1 cellular context compared by ENCODE assay signal in the genomic region with DNA sequence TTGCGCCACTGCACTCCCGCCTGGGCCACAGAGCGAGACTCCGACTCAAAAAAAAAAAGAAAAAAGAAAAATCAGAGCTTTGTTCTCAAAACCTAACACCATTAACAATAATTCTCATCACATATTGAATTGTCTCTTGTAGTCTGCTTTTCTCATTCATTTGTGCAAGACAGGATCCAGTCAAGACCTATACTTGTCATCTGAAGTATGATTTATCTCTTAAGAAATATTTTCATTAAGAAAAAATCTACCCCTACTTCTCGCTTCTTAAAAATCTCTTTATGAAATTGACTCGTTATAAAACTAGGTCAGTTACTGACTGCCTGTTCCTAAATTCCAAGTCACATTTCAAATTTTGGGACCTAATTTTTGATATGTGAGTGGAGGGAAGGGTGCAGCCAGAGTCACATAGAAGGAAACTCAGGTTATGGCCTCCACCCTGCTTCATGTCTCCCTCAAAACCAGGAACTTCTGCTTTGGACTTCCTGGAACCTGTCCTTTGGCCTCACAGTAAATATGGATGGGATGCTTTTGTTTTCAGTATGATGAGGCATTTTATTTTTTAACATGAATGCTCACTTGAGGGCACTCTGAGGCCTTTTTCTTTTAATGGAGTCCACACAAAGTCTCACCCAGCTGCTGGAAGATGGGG.
TF ChIP-seq lines count a peak whose summit lies in the region.

No MANE protein-coding gene starts in this region.

TF ChIP-seq in K562, 482 proteins besides CTCF, POLR2A, EP300 and RAD21 (continues in another document):
- TF ChIP-seq, protein P1, sequence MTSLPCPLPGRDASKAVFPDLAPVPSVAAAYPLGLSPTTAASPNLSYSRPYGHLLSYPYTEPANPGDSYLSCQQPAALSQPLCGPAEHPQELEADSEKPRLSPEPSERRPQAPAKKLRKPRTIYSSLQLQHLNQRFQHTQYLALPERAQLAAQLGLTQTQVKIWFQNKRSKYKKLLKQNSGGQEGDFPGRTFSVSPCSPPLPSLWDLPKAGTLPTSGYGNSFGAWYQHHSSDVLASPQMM (CRISPR knock-in tag; IDR thresholded peaks at IDR 0.05) = no peak
- TF ChIP-seq, protein P2, sequence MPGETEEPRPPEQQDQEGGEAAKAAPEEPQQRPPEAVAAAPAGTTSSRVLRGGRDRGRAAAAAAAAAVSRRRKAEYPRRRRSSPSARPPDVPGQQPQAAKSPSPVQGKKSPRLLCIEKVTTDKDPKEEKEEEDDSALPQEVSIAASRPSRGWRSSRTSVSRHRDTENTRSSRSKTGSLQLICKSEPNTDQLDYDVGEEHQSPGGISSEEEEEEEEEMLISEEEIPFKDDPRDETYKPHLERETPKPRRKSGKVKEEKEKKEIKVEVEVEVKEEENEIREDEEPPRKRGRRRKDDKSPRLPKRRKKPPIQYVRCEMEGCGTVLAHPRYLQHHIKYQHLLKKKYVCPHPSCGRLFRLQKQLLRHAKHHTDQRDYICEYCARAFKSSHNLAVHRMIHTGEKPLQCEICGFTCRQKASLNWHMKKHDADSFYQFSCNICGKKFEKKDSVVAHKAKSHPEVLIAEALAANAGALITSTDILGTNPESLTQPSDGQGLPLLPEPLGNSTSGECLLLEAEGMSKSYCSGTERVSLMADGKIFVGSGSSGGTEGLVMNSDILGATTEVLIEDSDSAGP (CRISPR knock-in tag; IDR thresholded peaks at IDR 0.05) = no peak
- no peak for TF ChIP-seq ZNF316 (IDR thresholded peaks at IDR 0.05)
- TF ChIP-seq, protein P3, sequence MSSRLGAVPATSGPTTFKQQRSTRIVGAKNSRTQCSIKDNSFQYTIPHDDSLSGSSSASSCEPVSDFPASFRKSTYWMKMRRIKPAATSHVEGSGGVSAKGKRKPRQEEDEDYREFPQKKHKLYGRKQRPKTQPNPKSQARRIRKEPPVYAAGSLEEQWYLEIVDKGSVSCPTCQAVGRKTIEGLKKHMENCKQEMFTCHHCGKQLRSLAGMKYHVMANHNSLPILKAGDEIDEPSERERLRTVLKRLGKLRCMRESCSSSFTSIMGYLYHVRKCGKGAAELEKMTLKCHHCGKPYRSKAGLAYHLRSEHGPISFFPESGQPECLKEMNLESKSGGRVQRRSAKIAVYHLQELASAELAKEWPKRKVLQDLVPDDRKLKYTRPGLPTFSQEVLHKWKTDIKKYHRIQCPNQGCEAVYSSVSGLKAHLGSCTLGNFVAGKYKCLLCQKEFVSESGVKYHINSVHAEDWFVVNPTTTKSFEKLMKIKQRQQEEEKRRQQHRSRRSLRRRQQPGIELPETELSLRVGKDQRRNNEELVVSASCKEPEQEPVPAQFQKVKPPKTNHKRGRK (tag; IDR thresholded peaks at IDR 0.05) = no peak
- TF ChIP-seq LCOR (CRISPR knock-in tag; IDR thresholded peaks at IDR 0.05) = 0 out of 2 replicates have a peak, but pooled peaks have one; percentile 6
- TF ChIP-seq, protein P4, sequence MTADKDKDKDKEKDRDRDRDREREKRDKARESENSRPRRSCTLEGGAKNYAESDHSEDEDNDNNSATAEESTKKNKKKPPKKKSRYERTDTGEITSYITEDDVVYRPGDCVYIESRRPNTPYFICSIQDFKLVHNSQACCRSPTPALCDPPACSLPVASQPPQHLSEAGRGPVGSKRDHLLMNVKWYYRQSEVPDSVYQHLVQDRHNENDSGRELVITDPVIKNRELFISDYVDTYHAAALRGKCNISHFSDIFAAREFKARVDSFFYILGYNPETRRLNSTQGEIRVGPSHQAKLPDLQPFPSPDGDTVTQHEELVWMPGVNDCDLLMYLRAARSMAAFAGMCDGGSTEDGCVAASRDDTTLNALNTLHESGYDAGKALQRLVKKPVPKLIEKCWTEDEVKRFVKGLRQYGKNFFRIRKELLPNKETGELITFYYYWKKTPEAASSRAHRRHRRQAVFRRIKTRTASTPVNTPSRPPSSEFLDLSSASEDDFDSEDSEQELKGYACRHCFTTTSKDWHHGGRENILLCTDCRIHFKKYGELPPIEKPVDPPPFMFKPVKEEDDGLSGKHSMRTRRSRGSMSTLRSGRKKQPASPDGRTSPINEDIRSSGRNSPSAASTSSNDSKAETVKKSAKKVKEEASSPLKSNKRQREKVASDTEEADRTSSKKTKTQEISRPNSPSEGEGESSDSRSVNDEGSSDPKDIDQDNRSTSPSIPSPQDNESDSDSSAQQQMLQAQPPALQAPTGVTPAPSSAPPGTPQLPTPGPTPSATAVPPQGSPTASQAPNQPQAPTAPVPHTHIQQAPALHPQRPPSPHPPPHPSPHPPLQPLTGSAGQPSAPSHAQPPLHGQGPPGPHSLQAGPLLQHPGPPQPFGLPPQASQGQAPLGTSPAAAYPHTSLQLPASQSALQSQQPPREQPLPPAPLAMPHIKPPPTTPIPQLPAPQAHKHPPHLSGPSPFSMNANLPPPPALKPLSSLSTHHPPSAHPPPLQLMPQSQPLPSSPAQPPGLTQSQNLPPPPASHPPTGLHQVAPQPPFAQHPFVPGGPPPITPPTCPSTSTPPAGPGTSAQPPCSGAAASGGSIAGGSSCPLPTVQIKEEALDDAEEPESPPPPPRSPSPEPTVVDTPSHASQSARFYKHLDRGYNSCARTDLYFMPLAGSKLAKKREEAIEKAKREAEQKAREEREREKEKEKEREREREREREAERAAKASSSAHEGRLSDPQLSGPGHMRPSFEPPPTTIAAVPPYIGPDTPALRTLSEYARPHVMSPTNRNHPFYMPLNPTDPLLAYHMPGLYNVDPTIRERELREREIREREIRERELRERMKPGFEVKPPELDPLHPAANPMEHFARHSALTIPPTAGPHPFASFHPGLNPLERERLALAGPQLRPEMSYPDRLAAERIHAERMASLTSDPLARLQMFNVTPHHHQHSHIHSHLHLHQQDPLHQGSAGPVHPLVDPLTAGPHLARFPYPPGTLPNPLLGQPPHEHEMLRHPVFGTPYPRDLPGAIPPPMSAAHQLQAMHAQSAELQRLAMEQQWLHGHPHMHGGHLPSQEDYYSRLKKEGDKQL (CRISPR knock-in tag; IDR thresholded peaks at IDR 0.05; ENCODE audit: borderline replicate concordance) = no peak
- TF ChIP-seq PRPF4 (IDR thresholded peaks at IDR 0.05; ENCODE audit: insufficient read depth, low read depth, low read length, poor library complexity, severe bottlenecking) = no peak
- TF ChIP-seq, protein P5, sequence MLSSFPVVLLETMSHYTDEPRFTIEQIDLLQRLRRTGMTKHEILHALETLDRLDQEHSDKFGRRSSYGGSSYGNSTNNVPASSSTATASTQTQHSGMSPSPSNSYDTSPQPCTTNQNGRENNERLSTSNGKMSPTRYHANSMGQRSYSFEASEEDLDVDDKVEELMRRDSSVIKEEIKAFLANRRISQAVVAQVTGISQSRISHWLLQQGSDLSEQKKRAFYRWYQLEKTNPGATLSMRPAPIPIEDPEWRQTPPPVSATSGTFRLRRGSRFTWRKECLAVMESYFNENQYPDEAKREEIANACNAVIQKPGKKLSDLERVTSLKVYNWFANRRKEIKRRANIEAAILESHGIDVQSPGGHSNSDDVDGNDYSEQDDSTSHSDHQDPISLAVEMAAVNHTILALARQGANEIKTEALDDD (IDR thresholded peaks at IDR 0.05) = no peak
- TF ChIP-seq SP1 (CRISPR knock-in tag; IDR thresholded peaks at IDR 0.05) = no peak
- TF ChIP-seq CREBBP (IDR thresholded peaks at IDR 0.05; ENCODE audit: low read depth, low read length) = no peak
- TF ChIP-seq TCF7L2 (IDR thresholded peaks at IDR 0.05; ENCODE audit: low read depth, low read length) = no peak
- TF ChIP-seq RB1 (IDR thresholded peaks at IDR 0.05; ENCODE audit: low read depth) = no peak
- TF ChIP-seq TEAD1 (CRISPR knock-in tag; IDR thresholded peaks at IDR 0.05) = no peak
- TF ChIP-seq HNRNPL (IDR thresholded peaks at IDR 0.05; ENCODE audit: low read depth, low read length) = no peak
- TF ChIP-seq, protein P6, sequence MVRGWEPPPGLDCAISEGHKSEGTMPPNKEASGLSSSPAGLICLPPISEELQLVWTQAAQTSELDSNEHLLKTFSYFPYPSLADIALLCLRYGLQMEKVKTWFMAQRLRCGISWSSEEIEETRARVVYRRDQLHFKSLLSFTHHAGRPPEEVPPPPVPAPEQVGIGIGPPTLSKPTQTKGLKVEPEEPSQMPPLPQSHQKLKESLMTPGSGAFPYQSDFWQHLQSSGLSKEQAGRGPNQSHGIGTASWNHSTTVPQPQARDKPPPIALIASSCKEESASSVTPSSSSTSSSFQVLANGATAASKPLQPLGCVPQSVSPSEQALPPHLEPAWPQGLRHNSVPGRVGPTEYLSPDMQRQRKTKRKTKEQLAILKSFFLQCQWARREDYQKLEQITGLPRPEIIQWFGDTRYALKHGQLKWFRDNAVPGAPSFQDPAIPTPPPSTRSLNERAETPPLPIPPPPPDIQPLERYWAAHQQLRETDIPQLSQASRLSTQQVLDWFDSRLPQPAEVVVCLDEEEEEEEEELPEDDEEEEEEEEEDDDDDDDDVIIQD (CRISPR knock-in tag; IDR thresholded peaks at IDR 0.05) = no peak
- TF ChIP-seq NFIC (IDR thresholded peaks at IDR 0.05) = no peak
- TF ChIP-seq, protein P7, sequence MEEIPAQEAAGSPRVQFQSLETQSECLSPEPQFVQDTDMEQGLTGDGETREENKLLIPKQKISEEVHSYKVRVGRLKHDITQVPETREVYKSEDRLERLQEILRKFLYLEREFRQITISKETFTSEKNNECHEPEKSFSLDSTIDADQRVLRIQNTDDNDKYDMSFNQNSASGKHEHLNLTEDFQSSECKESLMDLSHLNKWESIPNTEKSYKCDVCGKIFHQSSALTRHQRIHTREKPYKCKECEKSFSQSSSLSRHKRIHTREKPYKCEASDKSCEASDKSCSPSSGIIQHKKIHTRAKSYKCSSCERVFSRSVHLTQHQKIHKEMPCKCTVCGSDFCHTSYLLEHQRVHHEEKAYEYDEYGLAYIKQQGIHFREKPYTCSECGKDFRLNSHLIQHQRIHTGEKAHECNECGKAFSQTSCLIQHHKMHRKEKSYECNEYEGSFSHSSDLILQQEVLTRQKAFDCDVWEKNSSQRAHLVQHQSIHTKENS (CRISPR knock-in tag; IDR thresholded peaks at IDR 0.05) = no peak
- TF ChIP-seq SIRT6 (IDR thresholded peaks at IDR 0.05; ENCODE audit: low read depth, low read length) = no peak
- TF ChIP-seq MAFK (IDR thresholded peaks at IDR 0.05; ENCODE audit: low read length) = peak; percentile 26; the same call in 1 of the 2 replicates
- peak in 1 of 2 experiments; percentile 3; a peak in 1 of 4 replicates for TF ChIP-seq RCOR1 (IDR thresholded peaks at IDR 0.05; ENCODE audit: borderline replicate concordance in 1 of 2, low read depth in 2 of 2, low read length in 2 of 2)
- no peak for TF ChIP-seq ETS2 (tag; IDR thresholded peaks at IDR 0.05; ENCODE audit: borderline replicate concordance, poor library complexity, severe bottlenecking)
- no peak for TF ChIP-seq DACH1 (IDR thresholded peaks at IDR 0.05; ENCODE audit: partially characterized antibody)
- TF ChIP-seq, protein P8, sequence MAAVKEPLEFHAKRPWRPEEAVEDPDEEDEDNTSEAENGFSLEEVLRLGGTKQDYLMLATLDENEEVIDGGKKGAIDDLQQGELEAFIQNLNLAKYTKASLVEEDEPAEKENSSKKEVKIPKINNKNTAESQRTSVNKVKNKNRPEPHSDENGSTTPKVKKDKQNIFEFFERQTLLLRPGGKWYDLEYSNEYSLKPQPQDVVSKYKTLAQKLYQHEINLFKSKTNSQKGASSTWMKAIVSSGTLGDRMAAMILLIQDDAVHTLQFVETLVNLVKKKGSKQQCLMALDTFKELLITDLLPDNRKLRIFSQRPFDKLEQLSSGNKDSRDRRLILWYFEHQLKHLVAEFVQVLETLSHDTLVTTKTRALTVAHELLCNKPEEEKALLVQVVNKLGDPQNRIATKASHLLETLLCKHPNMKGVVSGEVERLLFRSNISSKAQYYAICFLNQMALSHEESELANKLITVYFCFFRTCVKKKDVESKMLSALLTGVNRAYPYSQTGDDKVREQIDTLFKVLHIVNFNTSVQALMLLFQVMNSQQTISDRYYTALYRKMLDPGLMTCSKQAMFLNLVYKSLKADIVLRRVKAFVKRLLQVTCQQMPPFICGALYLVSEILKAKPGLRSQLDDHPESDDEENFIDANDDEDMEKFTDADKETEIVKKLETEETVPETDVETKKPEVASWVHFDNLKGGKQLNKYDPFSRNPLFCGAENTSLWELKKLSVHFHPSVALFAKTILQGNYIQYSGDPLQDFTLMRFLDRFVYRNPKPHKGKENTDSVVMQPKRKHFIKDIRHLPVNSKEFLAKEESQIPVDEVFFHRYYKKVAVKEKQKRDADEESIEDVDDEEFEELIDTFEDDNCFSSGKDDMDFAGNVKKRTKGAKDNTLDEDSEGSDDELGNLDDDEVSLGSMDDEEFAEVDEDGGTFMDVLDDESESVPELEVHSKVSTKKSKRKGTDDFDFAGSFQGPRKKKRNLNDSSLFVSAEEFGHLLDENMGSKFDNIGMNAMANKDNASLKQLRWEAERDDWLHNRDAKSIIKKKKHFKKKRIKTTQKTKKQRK (IDR thresholded peaks at IDR 0.05; ENCODE audit: borderline replicate concordance, low read depth, low read length) = no peak
- TF ChIP-seq ZSCAN29 (IDR thresholded peaks at IDR 0.05) = no peak
- TF ChIP-seq FOXK2 (conservative IDR thresholded peaks at IDR 0.05 in 1 of 2, IDR thresholded peaks at IDR 0.05 in 1 of 2; ENCODE audit: low read depth in 2 of 2) = 0 out of 4 replicates have a peak, but pooled peaks of 1 of the 2 experiments have one; percentile 14
- TF ChIP-seq SAFB2 (IDR thresholded peaks at IDR 0.05; ENCODE audit: borderline replicate concordance, low read depth, low read length, severe bottlenecking) = no peak
- TF ChIP-seq CHD4 (IDR thresholded peaks at IDR 0.05; ENCODE audit: insufficient read depth, insufficient replicate concordance, low read depth, low read length, poor library complexity, severe bottlenecking) = no peak
- TF ChIP-seq HOXB6 (CRISPR knock-in tag; IDR thresholded peaks at IDR 0.05; ENCODE audit: borderline replicate concordance) = no peak
- peak in 1 of 2 experiments; percentile 21; a peak in 1 of 4 replicates for TF ChIP-seq SRF (CRISPR knock-in tag; IDR thresholded peaks at IDR 0.05)
- TF ChIP-seq NCOA2 (IDR thresholded peaks at IDR 0.05; ENCODE audit: partially characterized antibody in 2 of 2) = no peak
- TF ChIP-seq SETDB1 (IDR thresholded peaks at IDR 0.05; ENCODE audit: low read length) = no peak
- no peak for TF ChIP-seq KLF13 (tag; IDR thresholded peaks at IDR 0.05; ENCODE audit: borderline replicate concordance, low read depth)
- TF ChIP-seq ZNF764 (CRISPR knock-in tag; IDR thresholded peaks at IDR 0.05; ENCODE audit: low read depth) = no peak
- no peak for TF ChIP-seq ZNF76 (CRISPR knock-in tag; IDR thresholded peaks at IDR 0.05; ENCODE audit: borderline replicate concordance)
- no peak for TF ChIP-seq CBX3 (IDR thresholded peaks at IDR 0.05; ENCODE audit: borderline replicate concordance in 1 of 2, low read length in 2 of 2)
- TF ChIP-seq SPI1 (IDR thresholded peaks at IDR 0.05; ENCODE audit: borderline replicate concordance, low read depth, low read length) = no peak
- peak; percentile 2; the same call in 1 of the 2 replicates for TF ChIP-seq ELF1 (tag; IDR thresholded peaks at IDR 0.05)
- peak; percentile 70 for TF ChIP-seq MEIS2 (IDR thresholded peaks at IDR 0.05; ENCODE audit: partially characterized antibody)
